ENCODE assay signal across 8 cellular contexts in genomic region chr1:147225193-147225730, GRCh38. TPM values are rescaled to one million over a fixed set of nuclear protein-coding genes. Genes with fewer than 3 reads are reported as not detected.
DNase-seq lines count a peak whose midpoint lies in the region; ATAC-seq and TF ChIP-seq lines count a peak whose summit lies in the region.

Gene FMO5, minus strand, starts transcription at chr1:147225339. Its CDS starts 310 bp downstream, at chr1:147225029.

- H3K4me3 Mint-ChIP-seq in neural progenitor cell: peak within 1 kb of the TSS; percentile 84

- no peaks in the 10 kb centered on the region for H3K9me3 Mint-ChIP-seq in neural progenitor cell

- H3K27ac Mint-ChIP-seq in neural progenitor cell: no peak within 1 kb of the TSS

- H3K79me2 ChIP-seq in OCI-LY3 (ENCODE audit: low read length) (no peaks in the 10 kb centered on the region), neural progenitor cell (ENCODE audit: low read depth) (no peaks in the 10 kb centered on the region)

- ATAC-seq in HG03097 (IDR thresholded peaks at IDR 0.05; ENCODE audit: low FRiP score, unreplicated experiment): peak; percentile 37
- ATAC-seq in foreskin keratinocyte: peak; percentile 96

- H3F3A ChIP-seq in neural progenitor cell (ENCODE audit: low read depth): peaks cover 17% of the 10 kb centered on the region

- peaks cover 12% of the 10 kb centered on the region for H3K4me1 Mint-ChIP-seq in neural progenitor cell

- no peaks in the 10 kb centered on the region for H3K27me3 ChIP-seq in OCI-LY3 (ENCODE audit: low read depth, low read length)
- H3K27me3 ChIP-seq in foreskin keratinocyte: no peaks in the 10 kb centered on the region
- H3K27me3 ChIP-seq in neural progenitor cell: peaks cover 30% of the 10 kb centered on the region
- H3K27me3 ChIP-seq in suprapubic skin: no peaks in the 10 kb centered on the region

- H2AFZ ChIP-seq in OCI-LY3 (ENCODE audit: low read depth, low read length) (peak within 1 kb of the TSS; percentile 95), neural progenitor cell (replicated peaks) (peak within 1 kb of the TSS; percentile 92)

- H3K4me2 ChIP-seq in OCI-LY3 (ENCODE audit: low read length): peak within 1 kb of the TSS; percentile 78
- peak within 1 kb of the TSS; percentile 92 for H3K4me2 ChIP-seq in neural progenitor cell

- H3K4me3 ChIP-seq in OCI-LY3 (ENCODE audit: low read length): peak within 1 kb of the TSS; percentile 89
- peak within 1 kb of the TSS; percentile 55 for H3K4me3 ChIP-seq in neural progenitor cell
- peak within 1 kb of the TSS; percentile 52 for H3K4me3 ChIP-seq in suprapubic skin

- peak; percentile 2 to 90 (median 28) for DNase-seq in NCI-H1417 (lab: John Stamatoyannopoulos, UW)
- no peak for DNase-seq in NCI-H1417 treated with DMSO at 0.1 percent for 48 hours (lab: John Stamatoyannopoulos, UW)
- DNase-seq in activated effector memory CD4-positive, alpha-beta T cell treated with anti-CD3 and anti-CD28 coated beads, Interleukin-2, amount 50 U/mL, for 16 hours: peak; percentile 82
- DNase-seq in foreskin keratinocyte: peak in 1 of 2 donors; percentile 26
- DNase-seq in neural progenitor cell (ENCODE audit: low spot score): peak; percentile 76
- DNase-seq in suprapubic skin (ENCODE audit: low spot score in 2 of 2): peak; percentile 87 to 89

- no peaks in the 10 kb centered on the region for H3K36me3 ChIP-seq in OCI-LY3 (replicated peaks; ENCODE audit: low read depth, low read length)
- H3K36me3 ChIP-seq in neural progenitor cell: no peaks in the 10 kb centered on the region
- no peaks in the 10 kb centered on the region for H3K36me3 ChIP-seq in suprapubic skin

- TF ChIP-seq CTCF in OCI-LY3 (IDR thresholded peaks at IDR 0.05; ENCODE audit: low read depth, low read length) (no peak), foreskin keratinocyte (conservative IDR thresholded peaks at IDR 0.05) (no peak), neural progenitor cell (IDR thresholded peaks at IDR 0.05) (no peak), suprapubic skin (IDR thresholded peaks at IDR 0.05) (peak; percentile 35)

- H3K27ac ChIP-seq in OCI-LY3 (ENCODE audit: low read length) (no peak within 1 kb of the TSS), foreskin keratinocyte (no peak within 1 kb of the TSS), neural progenitor cell (no peak within 1 kb of the TSS), suprapubic skin (peak within 1 kb of the TSS; percentile 56)

- no peak for TF ChIP-seq EP300 in suprapubic skin (IDR thresholded peaks at IDR 0.05)

- peaks cover 5% of the 10 kb centered on the region; the same call in 1 of the 2 replicates for H3K4me1 ChIP-seq in OCI-LY3 (ENCODE audit: low read length)
- H3K4me1 ChIP-seq in foreskin keratinocyte: no peaks in the 10 kb centered on the region
- no peaks in the 10 kb centered on the region for H3K4me1 ChIP-seq in neural progenitor cell
- H3K4me1 ChIP-seq in suprapubic skin: peaks cover 5% of the 10 kb centered on the region

- no peaks in the 10 kb centered on the region for H3K9me3 ChIP-seq in OCI-LY3 (ENCODE audit: insufficient read depth, low read length)
- H3K9me3 ChIP-seq in neural progenitor cell (ENCODE audit: low read depth): no peaks in the 10 kb centered on the region
- no peaks in the 10 kb centered on the region for H3K9me3 ChIP-seq in suprapubic skin

- H3K9ac ChIP-seq in OCI-LY3 (ENCODE audit: low read length) (peak within 1 kb of the TSS; percentile 63), neural progenitor cell (no peak within 1 kb of the TSS)

- H4K20me1 ChIP-seq in OCI-LY3 (ENCODE audit: insufficient read depth, low read length) (no peaks in the 10 kb centered on the region), neural progenitor cell (ENCODE audit: low read depth) (no peaks in the 10 kb centered on the region)

- TF ChIP-seq POLR2A in suprapubic skin (IDR thresholded peaks at IDR 0.05): no peak

- under 1% methylated on average over 17 of the region's 17 CpGs for WGBS in suprapubic skin

- no peaks in the 10 kb centered on the region for H3K36me3 Mint-ChIP-seq in neural progenitor cell

- peaks cover 9% of the 10 kb centered on the region for H3K27me3 Mint-ChIP-seq in neural progenitor cell (ENCODE audit: insufficient read depth, low read depth)

RNA-seq across cellular contexts. Expression of gene FMO5, which starts in this region (rescaled TPM):
- total RNA-seq in foreskin keratinocyte (0.21 and 0.31 TPM in 2 replicates), neural progenitor cell (ENCODE audit: low replicate concordance) (0.28 and 0.82 TPM in 2 replicates), suprapubic skin (10 to 100 TPM; 15.5 to 37.8 (median 30.4) TPM)
- polyA plus RNA-seq in foreskin keratinocyte: 0.07 and 0.08 TPM in 2 replicates

Comparison
In these comparisons a context has a peak if more than half of its experiments do, and no peak if none do; other contexts are left out.
1. Peak in ATAC-seq in foreskin keratinocyte; RNA of the gene not detected or under 1 TPM.
2. Peak in DNase-seq, H3K4me3 ChIP-seq and H3K4me2 ChIP-seq in neural progenitor cell; RNA of the gene not detected or under 1 TPM.
3. CTCF ChIP-seq: peak in suprapubic skin (2 of 2); none in OCI-LY3 (single experiment), foreskin keratinocyte (single experiment) and neural progenitor cell (single experiment).
4. Peak in every context shown above with its lines, with median percentiles within 50 percentile points of each other: H3K4me3 ChIP-seq.